In the genomic region with DNA sequence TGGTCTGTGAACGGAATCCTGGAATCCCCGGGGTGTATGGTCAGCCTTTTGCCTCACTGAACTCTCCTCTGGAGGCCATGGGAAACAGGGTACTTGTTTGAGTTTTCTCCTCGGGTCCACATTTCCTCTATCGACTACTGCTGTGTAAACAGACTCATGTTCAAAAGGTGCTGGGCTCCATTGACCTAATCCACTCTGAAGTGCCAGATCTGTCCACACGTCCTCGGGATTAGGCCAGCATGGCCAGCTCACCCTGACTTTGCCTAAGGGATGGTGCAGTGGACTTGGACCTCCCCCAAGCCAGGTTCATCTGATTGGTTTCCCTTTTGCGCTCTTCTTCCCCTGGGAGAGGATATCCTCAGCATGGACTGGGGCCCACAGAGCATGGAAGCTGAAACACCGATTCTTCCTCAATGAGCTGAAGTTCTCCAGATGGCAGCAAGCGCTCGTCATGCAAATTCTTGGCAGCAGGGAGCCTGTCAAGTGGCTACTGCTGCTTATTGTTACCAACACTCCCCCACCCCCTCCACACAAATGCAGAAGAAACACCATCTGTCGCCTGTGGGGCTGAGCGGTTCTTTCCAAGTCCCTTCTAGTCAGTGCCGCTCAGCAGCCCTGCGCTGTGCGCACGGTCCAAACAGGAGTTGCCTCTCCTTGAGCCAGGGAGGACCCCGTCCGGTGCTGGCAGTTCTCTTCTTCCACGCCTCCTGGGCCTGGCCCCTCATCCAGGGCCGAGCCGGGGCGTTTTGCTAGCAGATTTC, we compare ENCODE assay signal across 8 cellular contexts.
DNase-seq lines count a peak whose midpoint lies in the region; ATAC-seq, FAIRE-seq and TF ChIP-seq lines count a peak whose summit lies in the region.

No MANE protein-coding gene starts in this region.

- no peak for TF ChIP-seq CTCF in HepG2 (CRISPR knock-in tag; IDR thresholded peaks at IDR 0.05)
- TF ChIP-seq CTCF in Calu3 (IDR thresholded peaks at IDR 0.05; ENCODE audit: unreplicated experiment) = no peak

- H3K4me1 ChIP-seq in HepG2 (ENCODE audit: insufficient read depth, low read length) (peaks cover 19% of the 10 kb centered on the region), stomach smooth muscle (ENCODE audit: control insufficient read depth, insufficient read depth, low read length) (peaks cover 11% of the 10 kb centered on the region)

- H3K4me3 ChIP-seq in HepG2 (replicated peaks in 1 of 3; ENCODE audit: insufficient read depth in 1 of 3, low read depth in 2 of 3, low read length in 3 of 3) = peak overlapping the region in 2 of 3 experiments; percentile 8 to 19; a peak in 3 of 6 replicates
- peak overlapping the region; percentile 56 to 71 for H3K4me3 ChIP-seq in stomach smooth muscle (ENCODE audit: low read length in 2 of 2)

- H3K4me3 Mint-ChIP-seq in dendritic cell treated with granulocyte-macrophage colony-stimulating factor and Interleukin-4, amounts not matched to agents 40 ng/mL and 50 ng/mL, for 4 days = peak overlapping the region; percentile 62
- H3K4me3 Mint-ChIP-seq in Calu3 (ENCODE audit: low read depth, unreplicated experiment) = no peak overlapping the region

- H3K27ac Mint-ChIP-seq in dendritic cell treated with granulocyte-macrophage colony-stimulating factor and Interleukin-4, amounts not matched to agents 40 ng/mL and 50 ng/mL, for 4 days = peak overlapping the region; percentile 67
- H3K27ac Mint-ChIP-seq in Calu3 (ENCODE audit: unreplicated experiment) = no peak overlapping the region

- TF ChIP-seq EP300 in HepG2 (IDR thresholded peaks at IDR 0.05; ENCODE audit: low read depth in 2 of 2, low read length in 2 of 2) (peak in 1 of 2 experiments; percentile 85; a peak in 2 of 4 replicates), HepG2 (CRISPR knock-in tag; IDR thresholded peaks at IDR 0.05; ENCODE audit: borderline replicate concordance) (no peak)

- peak overlapping the region; percentile 52 for H3K4me2 ChIP-seq in HepG2 (ENCODE audit: low read depth, low read length)

- no TSS peak for BruUV-seq in HepG2 (replicated peaks; lab: Mats Ljungman, UMichigan)
- BruUV-seq in Calu3 (replicated peaks; lab: Mats Ljungman, UMichigan) = no TSS peak

- CTCF ChIA-PET in HepG2 (lab: Yijun Ruan, JAX; ENCODE audit: low intra/inter-chr PET ratio, low total read pairs) (no interaction called here), Calu3 (lab: Charles Lee) (no interaction called here)

- TF ChIP-seq RAD21 in HepG2 (CRISPR knock-in tag; IDR thresholded peaks at IDR 0.05) = no peak

- H3K9me3 ChIP-seq in HepG2 (ENCODE audit: low read length) = no peaks in the 10 kb centered on the region
- H3K9me3 ChIP-seq in stomach smooth muscle (ENCODE audit: control insufficient read depth in 2 of 2, low read length in 2 of 2) = no peaks in the 10 kb centered on the region

- POLR2A ChIA-PET in HepG2 (lab: Yijun Ruan, JAX) = interaction anchor here (0.8 kb wide), 1 partner anchor 68 kb away, joined by 3 read pairs; no protein-coding TSS in a partner anchor

- H3K27me3 Mint-ChIP-seq in dendritic cell treated with granulocyte-macrophage colony-stimulating factor and Interleukin-4, amounts not matched to agents 40 ng/mL and 50 ng/mL, for 4 days = peaks cover 5% of the 10 kb centered on the region
- H3K27me3 Mint-ChIP-seq in Calu3 (ENCODE audit: unreplicated experiment) = no peaks in the 10 kb centered on the region

- H4K20me1 ChIP-seq in HepG2 (ENCODE audit: insufficient read depth, low read length) = no peaks in the 10 kb centered on the region

- ATAC-seq in HG02973 (IDR thresholded peaks at IDR 0.05; ENCODE audit: unreplicated experiment) = peak; percentile 55
- peak; percentile 99 for ATAC-seq in HepG2
- ATAC-seq in HG03097 (IDR thresholded peaks at IDR 0.05; ENCODE audit: low FRiP score, unreplicated experiment) = no peak

- intact Hi-C loops in dendritic cell treated with granulocyte-macrophage colony-stimulating factor and Interleukin-4, amounts not matched to agents 40 ng/mL and 50 ng/mL, for 4 days (cut with micrococcal nuclease) = no loop called here
- intact Hi-C loops in HepG2 (cut with micrococcal nuclease; ENCODE audit: unreplicated experiment) = loop anchor here (5.0 kb wide), 1 partner anchor 293 kb away; a partner anchor contains a TSS
- intact Hi-C loops in Calu3 (cut with micrococcal nuclease; ENCODE audit: unreplicated experiment) = loop anchor here (10.0 kb wide), 1 partner anchor 260 kb away; no protein-coding TSS in a partner anchor

- H3K4me1 Mint-ChIP-seq in dendritic cell treated with granulocyte-macrophage colony-stimulating factor and Interleukin-4, amounts not matched to agents 40 ng/mL and 50 ng/mL, for 4 days (ENCODE audit: low read depth) = peaks cover 10% of the 10 kb centered on the region
- H3K4me1 Mint-ChIP-seq in Calu3 (ENCODE audit: low read depth, unreplicated experiment) = peaks cover 13% of the 10 kb centered on the region

- no peaks in the 10 kb centered on the region for H3K36me3 Mint-ChIP-seq in dendritic cell treated with granulocyte-macrophage colony-stimulating factor and Interleukin-4, amounts not matched to agents 40 ng/mL and 50 ng/mL, for 4 days (ENCODE audit: low read depth)
- H3K36me3 Mint-ChIP-seq in Calu3 (ENCODE audit: insufficient read depth, unreplicated experiment) = no peaks in the 10 kb centered on the region

- H2AFZ ChIP-seq in HepG2 (ENCODE audit: low read length) = peak overlapping the region; percentile 48

- H3K36me3 ChIP-seq in HepG2 (replicated peaks in 1 of 2; ENCODE audit: control insufficient read depth in 1 of 2, insufficient read depth in 2 of 2, low read length in 2 of 2) (no peaks in the 10 kb centered on the region), stomach smooth muscle (ENCODE audit: control insufficient read depth in 2 of 2, insufficient read depth in 2 of 2, low read length in 2 of 2) (no peaks in the 10 kb centered on the region)

- no peaks in the 10 kb centered on the region; a peak in 1 of 5 replicates for H3K27me3 ChIP-seq in HepG2 (ENCODE audit: control insufficient read depth in 1 of 2, insufficient read depth in 2 of 2, low read length in 2 of 2)
- no peaks in the 10 kb centered on the region for H3K27me3 ChIP-seq in stomach smooth muscle (ENCODE audit: control insufficient read depth in 1 of 2, insufficient read depth in 2 of 2, low read length in 2 of 2)

- WGBS in HepG2 (ENCODE audit: low lambda C conversion rate) = 62% methylated on average over 22 of the region's 22 CpGs

- DNase-seq in G401 (ENCODE audit: low spot score) = peak; percentile 99
- peak; percentile 99 for DNase-seq in NCI-H446 treated with DMSO at 0.1 percent for 48 hours (lab: John Stamatoyannopoulos, UW)
- peak; percentile 74 for DNase-seq in HepG2 (ENCODE audit: low spot score)
- no peak for DNase-seq in Calu3

- H3K79me2 ChIP-seq in HepG2 (ENCODE audit: insufficient read depth, low read length) = no peaks in the 10 kb centered on the region

- no peaks in the 10 kb centered on the region for H3K9me3 Mint-ChIP-seq in dendritic cell treated with granulocyte-macrophage colony-stimulating factor and Interleukin-4, amounts not matched to agents 40 ng/mL and 50 ng/mL, for 4 days
- no peaks in the 10 kb centered on the region for H3K9me3 Mint-ChIP-seq in Calu3 (ENCODE audit: low read depth, unreplicated experiment)

- no peak for TF ChIP-seq POLR2A in HepG2 (IDR thresholded peaks at IDR 0.05; ENCODE audit: insufficient read depth in 1 of 2, low read depth in 2 of 2, low read length in 2 of 2)

- no peak overlapping the region for H3K9ac ChIP-seq in HepG2 (ENCODE audit: insufficient read depth, low read depth, low read length)
- peak overlapping the region; percentile 65 to 78 for H3K9ac ChIP-seq in stomach smooth muscle (ENCODE audit: low read length in 2 of 2)

- FAIRE-seq in HepG2 (lab: Jason Lieb, UNC) = peak; percentile 87

- in situ Hi-C loops in G401 (cut with HindIII; ENCODE audit: low sequenced_read_pairs) (no loop called here), HepG2 (cut with HindIII; ENCODE audit: extremely low pct_ligation_motif_present, low pct_unique_long_range_greater_than_20kb) (no loop called here)

- H3K27ac ChIP-seq in HepG2 (ENCODE audit: extremely low read length, insufficient read depth, low read length) (peak overlapping the region; percentile 50), stomach smooth muscle (ENCODE audit: low read length) (peak overlapping the region; percentile 95)

TF ChIP-seq in HepG2, 621 proteins besides CTCF, POLR2A, EP300 and RAD21 (continues in another document):
- TF ChIP-seq, protein P1, sequence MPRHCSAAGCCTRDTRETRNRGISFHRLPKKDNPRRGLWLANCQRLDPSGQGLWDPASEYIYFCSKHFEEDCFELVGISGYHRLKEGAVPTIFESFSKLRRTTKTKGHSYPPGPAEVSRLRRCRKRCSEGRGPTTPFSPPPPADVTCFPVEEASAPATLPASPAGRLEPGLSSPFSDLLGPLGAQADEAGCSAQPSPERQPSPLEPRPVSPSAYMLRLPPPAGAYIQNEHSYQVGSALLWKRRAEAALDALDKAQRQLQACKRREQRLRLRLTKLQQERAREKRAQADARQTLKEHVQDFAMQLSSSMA (CRISPR knock-in tag; IDR thresholded peaks at IDR 0.05) = peak; percentile 63; the same call in 1 of the 2 replicates
- no peak for TF ChIP-seq KDM1A (CRISPR knock-in tag; IDR thresholded peaks at IDR 0.05)
- 0 out of 2 replicates have a peak, but pooled peaks have one; percentile 27 for TF ChIP-seq GZF1 (CRISPR knock-in tag; IDR thresholded peaks at IDR 0.05)
- TF ChIP-seq, protein P2, sequence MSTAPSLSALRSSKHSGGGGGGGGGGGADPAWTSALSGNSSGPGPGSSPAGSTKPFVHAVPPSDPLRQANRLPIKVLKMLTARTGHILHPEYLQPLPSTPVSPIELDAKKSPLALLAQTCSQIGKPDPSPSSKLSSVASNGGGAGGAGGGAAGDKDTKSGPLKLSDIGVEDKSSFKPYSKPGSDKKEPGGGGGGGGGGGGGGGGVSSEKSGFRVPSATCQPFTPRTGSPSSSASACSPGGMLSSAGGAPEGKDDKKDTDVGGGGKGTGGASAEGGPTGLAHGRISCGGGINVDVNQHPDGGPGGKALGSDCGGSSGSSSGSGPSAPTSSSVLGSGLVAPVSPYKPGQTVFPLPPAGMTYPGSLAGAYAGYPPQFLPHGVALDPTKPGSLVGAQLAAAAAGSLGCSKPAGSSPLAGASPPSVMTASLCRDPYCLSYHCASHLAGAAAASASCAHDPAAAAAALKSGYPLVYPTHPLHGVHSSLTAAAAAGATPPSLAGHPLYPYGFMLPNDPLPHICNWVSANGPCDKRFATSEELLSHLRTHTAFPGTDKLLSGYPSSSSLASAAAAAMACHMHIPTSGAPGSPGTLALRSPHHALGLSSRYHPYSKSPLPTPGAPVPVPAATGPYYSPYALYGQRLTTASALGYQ (CRISPR knock-in tag; IDR thresholded peaks at IDR 0.05) = peak; percentile 79
- TF ChIP-seq ZNF772 (CRISPR knock-in tag; IDR thresholded peaks at IDR 0.05) = peak; percentile 67
